Comparison of ENCODE assay signal across 17 cellular contexts in the genomic region with DNA sequence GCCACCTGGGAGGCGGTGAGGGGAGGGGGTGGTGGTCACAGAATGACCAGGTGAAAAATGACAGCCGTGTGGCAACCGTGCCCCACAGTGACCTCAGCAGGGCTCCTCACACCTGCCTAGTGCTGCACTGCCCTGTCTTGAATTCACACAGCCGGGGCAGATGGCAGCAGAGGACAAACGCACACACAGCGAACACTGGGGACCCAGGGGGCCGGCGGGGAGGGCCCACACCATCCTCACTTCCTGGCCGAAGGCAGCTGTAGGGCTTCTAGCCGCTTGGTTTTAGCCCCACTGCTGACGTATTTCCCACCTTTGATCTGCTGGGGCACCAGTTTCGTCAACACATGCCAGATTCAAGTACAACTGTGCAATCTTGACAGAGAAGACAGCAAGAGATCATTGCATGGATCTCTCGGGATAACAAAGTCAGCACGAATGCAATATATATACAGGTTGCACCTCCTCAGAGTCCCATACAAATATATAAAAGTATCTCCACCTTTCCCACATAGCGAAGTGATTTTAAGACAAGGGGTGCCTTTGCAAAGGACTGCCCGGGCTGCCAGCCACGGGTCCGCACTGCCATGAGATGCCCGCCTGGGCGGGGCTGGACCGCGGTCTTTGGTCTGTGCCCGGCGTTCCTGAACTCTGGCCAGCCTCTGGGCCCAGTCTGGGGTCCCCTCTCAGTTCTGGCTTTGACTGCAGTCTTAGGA. TPM values are rescaled to one million over a fixed set of nuclear protein-coding genes. Genes with fewer than 3 reads are reported as not detected.
DNase-seq lines count a peak whose midpoint lies in the region; ATAC-seq and TF ChIP-seq lines count a peak whose summit lies in the region.
"Had no signal": no experiment of that assay in that cellular context is flagged by ENCODE, and none has a peak within 500 bp of the region (broad histone marks: within the 10 kb centered on the region; RNA-seq: fewer than 3 reads in every experiment).

No MANE protein-coding gene starts in this region.

- no peak overlapping the region for H4K5ac ChIP-seq in IMR-90 (ENCODE audit: low read depth, low read length)

- H2AK9ac ChIP-seq in IMR-90 (replicated peaks; ENCODE audit: low read depth, low read length, poor library complexity), result no peak overlapping the region

- H3K4me3 ChIP-seq in BLaER1 treated with 17β-estradiol and CSF1 and Interleukin-3, amounts not matched to agents 10 nM and 100 nM, result no peak overlapping the region
- H3K4me3 ChIP-seq in IMR-90 (ENCODE audit: insufficient read depth, low read depth, low read length), result no peak overlapping the region
- H3K4me3 ChIP-seq in body of pancreas, result no peak overlapping the region
- H3K4me3 ChIP-seq: gastrocnemius medialis, ovary, suprapubic skin had no signal

- TF ChIP-seq POLR2A in IMR-90 (IDR thresholded peaks at IDR 0.05; ENCODE audit: low read depth, low read length) (no peak), body of pancreas (IDR thresholded peaks at IDR 0.05) (no peak)

- H3K23ac ChIP-seq in IMR-90 (ENCODE audit: low read depth, low read length), result no peak overlapping the region

- H2BK15ac ChIP-seq in IMR-90 (ENCODE audit: low read depth, low read length), result no peak overlapping the region

- H3K56ac ChIP-seq in IMR-90 (ENCODE audit: extremely low read depth, insufficient read depth, low read length), result no peak overlapping the region

- H3K18ac ChIP-seq in IMR-90 (ENCODE audit: low read depth, low read length), result no peak overlapping the region

- no peak overlapping the region for H2AFZ ChIP-seq in IMR-90 (replicated peaks; ENCODE audit: low read length, poor library complexity)

- POLR2A ChIA-PET in IMR-90 (lab: Charles Lee; ENCODE audit: unreplicated experiment), result no interaction called here

- no peaks in the 10 kb centered on the region for H3K27me3 Mint-ChIP-seq in naive B cell
- H3K27me3 Mint-ChIP-seq: activated naive CD8-positive, alpha-beta T cell had no signal

- H3K27me3 ChIP-seq in BLaER1 treated with 17β-estradiol and CSF1 and Interleukin-3, amounts not matched to agents 10 nM and 100 nM, result peaks cover 30 to 63% (median 55%) of the 10 kb centered on the region in 11 experiments
- H3K27me3 ChIP-seq in IMR-90 (ENCODE audit: control insufficient read depth, insufficient read depth, low read length) (peaks cover 5% of the 10 kb centered on the region; the same call in 1 of the 2 replicates), body of pancreas (no peaks in the 10 kb centered on the region)
- H3K27me3 ChIP-seq: ovary had no signal

- TF ChIP-seq CTCF in IMR-90 (conservative IDR thresholded peaks at IDR 0.05; ENCODE audit: low read depth, low read length), result no peak
- no peak for TF ChIP-seq CTCF in body of pancreas (IDR thresholded peaks at IDR 0.05)

- H2BK120ac ChIP-seq in IMR-90 (ENCODE audit: low read depth, low read length), result no peak overlapping the region

- no peak overlapping the region for H3K4me3 Mint-ChIP-seq in naive B cell
- H3K4me3 Mint-ChIP-seq: activated naive CD8-positive, alpha-beta T cell; mesothelial cell of epicardium had no signal

- H3K9me3 ChIP-seq in BLaER1 treated with 17β-estradiol and CSF1 and Interleukin-3, amounts not matched to agents 10 nM and 100 nM (replicated peaks in 1 of 11), result no peaks in the 10 kb centered on the region
- H3K9me3 ChIP-seq in IMR-90 (ENCODE audit: control insufficient read depth, insufficient read depth, low read length) (no peaks in the 10 kb centered on the region), body of pancreas (no peaks in the 10 kb centered on the region)
- H3K9me3 ChIP-seq: gastrocnemius medialis, ovary, suprapubic skin had no signal

- peaks cover 0 to 29% (median 19%) of the 10 kb centered on the region in 11 experiments; a peak in 16 of 22 replicates for H3K36me3 ChIP-seq in BLaER1 treated with 17β-estradiol and CSF1 and Interleukin-3, amounts not matched to agents 10 nM and 100 nM
- H3K36me3 ChIP-seq in IMR-90 (ENCODE audit: control insufficient read depth, insufficient read depth, low read length) (peaks cover 4% of the 10 kb centered on the region; the same call in 1 of the 2 replicates), body of pancreas (replicated peaks in 1 of 2; ENCODE audit: insufficient read depth in 1 of 2, low read depth in 2 of 2) (no peaks in the 10 kb centered on the region)
- H3K36me3 ChIP-seq: ovary had no signal

- dilution Hi-C loops in IMR-90 (cut with HindIII; ENCODE audit: low sequenced_read_pairs, unreplicated experiment), result no loop called here

- H3K36me3 Mint-ChIP-seq in naive B cell, result peaks cover 0 to 24% of the 10 kb centered on the region in 2 donors
- H3K36me3 Mint-ChIP-seq: activated naive CD8-positive, alpha-beta T cell had no signal

- no TSS peak for BruUV-seq in IMR-90 (replicated peaks; lab: Mats Ljungman, UMichigan)

- H4K20me1 ChIP-seq in BLaER1 treated with 17β-estradiol and CSF1 and Interleukin-3, amounts not matched to agents 10 nM and 100 nM, result peaks cover 0 to 90% (median 78%) of the 10 kb centered on the region in 11 experiments; a peak in 19 of 22 replicates
- no peaks in the 10 kb centered on the region for H4K20me1 ChIP-seq in IMR-90 (ENCODE audit: insufficient read depth, low read length)

- no peak overlapping the region for H4K91ac ChIP-seq in IMR-90 (ENCODE audit: insufficient read depth, low read depth, low read length)

- H2BK5ac ChIP-seq in IMR-90 (ENCODE audit: low read depth, low read length, poor library complexity, severe bottlenecking), result no peak overlapping the region

- peaks cover 7 to 11% (median 7%) of the 10 kb centered on the region in 3 donors for H3K4me1 Mint-ChIP-seq in naive B cell
- H3K4me1 Mint-ChIP-seq: mesothelial cell of epicardium had no signal

- WGBS in IMR-90 (ENCODE audit: extremely low coverage in 2 of 2, insufficient read length in 1 of 2), 2 experiments, result 54% methylated on average over 20 of the region's 24 CpGs; no CpG with 5 or more reads in 1 of the 2 experiments
- WGBS in body of pancreas, 2 donors, result 29 to 60% methylated on average over 11 to 24 of the region's 24 CpGs

- in situ Hi-C loops in IMR-90 (cut with MboI; ENCODE audit: low sequenced_read_pairs), result no loop called here

- H3K79me1 ChIP-seq in IMR-90 (ENCODE audit: low read depth in 1 of 2, low read length in 2 of 2), result no peaks in the 10 kb centered on the region

- peak; percentile 6 for DNase-seq in IMR-90
- peak in 2 of 4 donors; percentile 30 to 50 for DNase-seq in body of pancreas
- peak; percentile 33 for DNase-seq in naive B cell
- no peak for DNase-seq in hepatic stellate cell (ENCODE audit: low spot score)
- DNase-seq in HUDEP-2 (lab: John Stamatoyannopoulos, UW; ENCODE audit: unreplicated experiment in 76 of 76), result no peak
- no peak for DNase-seq in GOT3 (lab: John Stamatoyannopoulos, UW)
- DNase-seq: EL; gastrocnemius medialis; NCI-H1092; NCI-H2227 treated with DMSO at 0.1 percent for 48 hours; PC-3; stimulated activated CD4-positive, alpha-beta T cell treated with anti-CD3 and anti-CD28 coated beads, Interleukin-15, amount 100 ng/mL, for 24 hours had no signal

- H3K9ac ChIP-seq in BLaER1 treated with 17β-estradiol and CSF1 and Interleukin-3, amounts not matched to agents 10 nM and 100 nM, result peak overlapping the region in 1 of 11 experiments; percentile 37; a peak in 2 of 22 replicates
- no peak overlapping the region for H3K9ac ChIP-seq in IMR-90 (ENCODE audit: low read depth, low read length)

- peak overlapping the region in 2 of 11 experiments; percentile 3 to 52; a peak in 2 of 22 replicates for H3K27ac ChIP-seq in BLaER1 treated with 17β-estradiol and CSF1 and Interleukin-3, amounts not matched to agents 10 nM and 100 nM
- H3K27ac ChIP-seq in IMR-90 (ENCODE audit: insufficient read depth, low read length) (no peak overlapping the region), body of pancreas (peak overlapping the region in 2 of 4 donors; percentile 13 to 27)
- H3K27ac ChIP-seq: gastrocnemius medialis, ovary, suprapubic skin had no signal

- no peaks in the 10 kb centered on the region for H3K9me3 Mint-ChIP-seq in naive B cell

- no peak for TF ChIP-seq RAD21 in IMR-90 (IDR thresholded peaks at IDR 0.05; ENCODE audit: low read length)

- peak overlapping the region in 10 of 11 experiments; percentile 3 to 95 (median 90); a peak in 19 of 22 replicates for H3K4me2 ChIP-seq in BLaER1 treated with 17β-estradiol and CSF1 and Interleukin-3, amounts not matched to agents 10 nM and 100 nM
- no peak overlapping the region for H3K4me2 ChIP-seq in IMR-90 (ENCODE audit: low read depth, low read length)

- no peak overlapping the region for H2BK20ac ChIP-seq in IMR-90 (ENCODE audit: low read depth, low read length)

- no peaks in the 10 kb centered on the region for H3K9me1 ChIP-seq in IMR-90 (ENCODE audit: insufficient read depth, low read length)

- no peak overlapping the region for H3K14ac ChIP-seq in IMR-90 (replicated peaks; ENCODE audit: low read depth, low read length)

- H3K27ac Mint-ChIP-seq in naive B cell, result peak overlapping the region in 4 of 6 donors; percentile 18 to 79 (median 44)
- H3K27ac Mint-ChIP-seq: activated naive CD8-positive, alpha-beta T cell; mesothelial cell of epicardium had no signal

- H2AK5ac ChIP-seq in IMR-90 (ENCODE audit: low read depth, low read length), result no peak overlapping the region

- H4K8ac ChIP-seq in IMR-90 (ENCODE audit: low read depth in 2 of 2, low read length in 2 of 2), result no peak overlapping the region

- no peak overlapping the region for H3K4ac ChIP-seq in IMR-90 (ENCODE audit: low read depth, low read length)

- ATAC-seq in IMR-90 (ENCODE audit: low read depth) (no peak), body of pancreas (peak; percentile 49), naive B cell (ENCODE audit: low read depth in 2 of 2) (peak in 1 of 2 donors; percentile 54)
- ATAC-seq: gastrocnemius medialis, PC-3 had no signal

- CTCF ChIA-PET in IMR-90 (lab: Yijun Ruan, JAX), result no interaction called here

- H3K4me1 ChIP-seq in BLaER1 treated with 17β-estradiol and CSF1 and Interleukin-3, amounts not matched to agents 10 nM and 100 nM, result peaks cover 20 to 62% (median 53%) of the 10 kb centered on the region in 10 experiments
- no peaks in the 10 kb centered on the region for H3K4me1 ChIP-seq in IMR-90 (ENCODE audit: control insufficient read depth, insufficient read depth, low read length)
- peaks cover 13% of the 10 kb centered on the region for H3K4me1 ChIP-seq in body of pancreas
- H3K4me1 ChIP-seq: gastrocnemius medialis, suprapubic skin had no signal

- intact Hi-C loops in IMR-90 (cut with micrococcal nuclease) (no loop called here), body of pancreas (cut with DNase I) (no loop called here)

TF ChIP-seq in IMR-90, 13 proteins besides CTCF, POLR2A, EP300 and RAD21 (continues in another document):
- TF ChIP-seq MAFK (IDR thresholded peaks at IDR 0.05; ENCODE audit: low read depth, low read length), result no peak
- no peak for TF ChIP-seq NFE2L2 (IDR thresholded peaks at IDR 0.05; ENCODE audit: low read depth, low read length)
- TF ChIP-seq RFX5 (IDR thresholded peaks at IDR 0.05; ENCODE audit: low read depth, low read length), result no peak
- no peak for TF ChIP-seq BHLHE40 (IDR thresholded peaks at IDR 0.05; ENCODE audit: low read depth, low read length)
- no peak for TF ChIP-seq SMC3 (IDR thresholded peaks at IDR 0.05; ENCODE audit: low read depth, low read length)

RNA-seq across cellular contexts. Expression of gene TRMU, which starts 26.9 kb away (rescaled TPM):
- total RNA-seq in IMR-90 (2012; rRNA removed) (19.0 and 21.7 TPM in 2 replicates), body of pancreas (10 to 100 TPM; 34.2 to 43.5 TPM)
- polyA plus RNA-seq in IMR-90 (2012; rRNA removed) (32.7 and 36.4 TPM in 2 replicates), naive B cell (ENCODE audit: low read depth in 6 of 6) (10 to 100 TPM; 11.1 to 24.6 (median 17.4) TPM)
- 20.9 and 21.6 TPM in 2 replicates for polyA plus RNA-seq in IMR-90 (2012; cell fraction: cytosol; rRNA removed)
- polyA plus RNA-seq in IMR-90 (2012; cell fraction: nucleus; rRNA removed; ENCODE audit: low replicate concordance), result 124 and 170 TPM in 2 replicates

Comparison
In these comparisons a context has a peak if more than half of its experiments do, and no peak if none do; other contexts are left out.
1. DNase-seq: peak in IMR-90 (single experiment) and naive B cell (single experiment); none in hepatic stellate cell (single experiment), HUDEP-2 (0 of 76) and GOT3 (single experiment).